In the genomic region with DNA sequence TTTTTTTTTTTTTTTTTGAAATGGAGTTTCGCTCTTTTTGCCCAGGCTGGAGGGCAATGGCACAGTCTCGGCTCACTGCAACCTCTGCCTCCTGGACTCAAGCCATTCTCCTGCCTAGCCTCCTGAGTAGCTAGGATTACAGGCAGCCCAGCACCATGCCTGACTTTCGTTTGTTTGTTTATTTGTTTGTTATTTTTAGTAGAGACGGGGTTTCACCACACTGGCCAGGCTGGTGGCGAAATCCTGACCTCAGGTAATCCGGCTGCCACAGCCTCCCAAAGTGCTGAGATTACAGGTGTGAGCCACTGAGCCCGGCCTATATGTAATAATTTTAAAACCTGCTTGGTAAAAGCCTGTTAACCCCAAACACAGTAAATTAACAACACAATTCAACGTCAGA, we compare ENCODE assay signal across 26 cellular contexts.
A peak's percentile ranks its signal among the peaks of the same experiment; 100 is the strongest.
DNase-seq lines count a peak whose midpoint lies in the region; ATAC-seq and TF ChIP-seq lines count a peak whose summit lies in the region.
"Had no signal": no experiment of that assay in that cellular context is flagged by ENCODE, and none has a peak within 500 bp of the region (broad histone marks: within the 10 kb centered on the region; RNA-seq: fewer than 3 reads in every experiment).

No MANE protein-coding gene starts in this region.

- peaks cover 4% of the 10 kb centered on the region; the same call in 1 of the 2 replicates for H3F3A ChIP-seq in DOHH2 (ENCODE audit: control insufficient read depth, insufficient read depth)

- no peak overlapping the region for H3T11ph ChIP-seq in H9 (ENCODE audit: low read length)

- no peak overlapping the region for H2BK120ac ChIP-seq in H9 (ENCODE audit: low read depth, low read length, poor library complexity, severe bottlenecking)

- H3K9ac ChIP-seq in H9 (ENCODE audit: extremely low read depth, insufficient read length, low read length) (no peak overlapping the region), iPS-20b (ENCODE audit: low read depth, low read length) (peak overlapping the region; percentile 26; the same call in 1 of the 2 replicates)

- TF ChIP-seq CTCF in DOHH2 (IDR thresholded peaks at IDR 0.05; ENCODE audit: low read depth, low read length, poor library complexity, severe bottlenecking), result no peak
- no peak for TF ChIP-seq CTCF in H9 (conservative IDR thresholded peaks at IDR 0.05)
- TF ChIP-seq CTCF in WTC11 (IDR thresholded peaks at IDR 0.05), result no peak

- H3K27ac Mint-ChIP-seq in H9, result peak overlapping the region; percentile 39 to 99 (median 96)
- peak overlapping the region; percentile 95 for H3K27ac Mint-ChIP-seq in WTC11
- H3K27ac Mint-ChIP-seq in naive thymus-derived CD8-positive, alpha-beta T cell, result no peak overlapping the region
- H3K27ac Mint-ChIP-seq: B cell; CD8-positive, alpha-beta T cell had no signal

- CTCF ChIA-PET in WTC11 (lab: Charles Lee), result interaction anchor here (0.7 to 1.8 kb wide), 2 partner anchors 31 to 133 kb away, joined by 3 to 6 read pairs; no protein-coding TSS in a partner anchor

- no peak overlapping the region for H4K5ac ChIP-seq in H9 (ENCODE audit: insufficient read length, low read depth, low read length)

- no peak overlapping the region for H4K91ac ChIP-seq in H9 (ENCODE audit: insufficient read length, low read depth, low read length)

- peaks cover 6% of the 10 kb centered on the region; the same call in 1 of the 2 replicates for H3K27me3 Mint-ChIP-seq in H9 (ENCODE audit: low read depth)
- peaks cover 9% of the 10 kb centered on the region for H3K27me3 Mint-ChIP-seq in WTC11 (ENCODE audit: low read depth)
- H3K27me3 Mint-ChIP-seq in naive thymus-derived CD8-positive, alpha-beta T cell, result peaks cover 2 to 24% (median 5%) of the 10 kb centered on the region in 5 donors

- ATAC-seq in WTC11, result peak; percentile 71
- ATAC-seq in naive thymus-derived CD8-positive, alpha-beta T cell, result no peak
- ATAC-seq: A549; CD8-positive, alpha-beta T cell had no signal

- H3K79me2 ChIP-seq in DOHH2 (ENCODE audit: control insufficient read depth, low read length) (no peaks in the 10 kb centered on the region), H9 (ENCODE audit: insufficient read depth, low read length) (peaks cover 16% of the 10 kb centered on the region; the same call in 1 of the 2 replicates)

- H4K20me1 ChIP-seq in DOHH2 (ENCODE audit: control insufficient read depth, insufficient read depth, low read depth, low read length) (no peaks in the 10 kb centered on the region), H9 (ENCODE audit: control insufficient read depth, insufficient read depth, insufficient read length) (no peaks in the 10 kb centered on the region)

- H3K23ac ChIP-seq in H9 (ENCODE audit: insufficient read length, low read depth, low read length), result no peak overlapping the region

- H3K23me2 ChIP-seq in H9 (ENCODE audit: insufficient read length, low read depth, low read length, poor library complexity, severe bottlenecking), result no peaks in the 10 kb centered on the region

- POLR2A ChIA-PET in WTC11 (lab: Charles Lee), result no interaction called here
- POLR2A ChIA-PET in naive thymus-derived CD8-positive, alpha-beta T cell (lab: Charles Lee), result no interaction called here

- no peak overlapping the region for H3K18ac ChIP-seq in H9 (ENCODE audit: insufficient read length, low read depth, low read length)

- H3K4me2 ChIP-seq in DOHH2 (ENCODE audit: low read length), result peak overlapping the region; percentile 44
- H3K4me2 ChIP-seq in H9 (ENCODE audit: insufficient read depth, insufficient read length, low read length), result peak overlapping the region; percentile 74
- H3K4me2 ChIP-seq: A549 had no signal

- no peak overlapping the region for H2AK5ac ChIP-seq in H9 (ENCODE audit: insufficient read length, low read length)

- H3K9me3 ChIP-seq in DOHH2 (ENCODE audit: control insufficient read depth, insufficient read depth, low read length) (no peaks in the 10 kb centered on the region), H9 (ENCODE audit: control insufficient read depth, low read depth, low read length) (no peaks in the 10 kb centered on the region), iPS-20b (ENCODE audit: insufficient read depth, low read depth, low read length) (no peaks in the 10 kb centered on the region)
- H3K9me3 ChIP-seq: Caco-2, MG63 had no signal

- no CpG with 5 or more reads among the region's 8 CpGs for WGBS in H9 (ENCODE audit: extremely low coverage, insufficient read length, low lambda C conversion rate)

- DNase-seq in H9 (peak; percentile 32), WTC11 (ENCODE audit: low spot score) (peak; percentile 22), UCSD-AML1 (lab: John Stamatoyannopoulos, UW; ENCODE audit: unreplicated experiment) (no peak), hepatic stellate cell (ENCODE audit: low spot score) (no peak)
- DNase-seq in activated CD8-positive, alpha-beta memory T cell treated with anti-CD3 and anti-CD28 coated beads, Interleukin-2, amount 50 U/mL, for 4 hours, result no peak
- DNase-seq in naive thymus-derived CD8-positive, alpha-beta T cell, result no peak
- DNase-seq: Caco-2; CD8-positive, alpha-beta T cell; DND-41; IMR-90; KG1; MG63; NCI-H1105 treated with DMSO at 0.1 percent for 48 hours; NCI-H146; NCI-H1930; NCI-H2107; NCI-H524; NCI-H748 treated with DMSO at 0.1 percent for 48 hours; SIG-M5; SW 1271 had no signal

- no peak overlapping the region for H2BK20ac ChIP-seq in H9 (ENCODE audit: low read depth, low read length, poor library complexity, severe bottlenecking)

- H3K9me2 ChIP-seq in DOHH2 (replicated peaks; ENCODE audit: control insufficient read depth, low read length), result no peaks in the 10 kb centered on the region

- H2BK12ac ChIP-seq in H9 (ENCODE audit: insufficient read length, low read depth, low read length), result peak overlapping the region; percentile 50

- H2BK5ac ChIP-seq in H9 (ENCODE audit: insufficient read length, low read length), result no peak overlapping the region

- H3K4me1 Mint-ChIP-seq in H9, result peaks cover 44 to 53% of the 10 kb centered on the region in 2 experiments
- H3K4me1 Mint-ChIP-seq in WTC11, result peaks cover 31% of the 10 kb centered on the region
- H3K4me1 Mint-ChIP-seq in naive thymus-derived CD8-positive, alpha-beta T cell, result peaks cover 0 to 4% (median 0%) of the 10 kb centered on the region in 4 donors
- H3K4me1 Mint-ChIP-seq: B cell had no signal

- H3K4me3 ChIP-seq in DOHH2 (ENCODE audit: low read length) (peak overlapping the region; percentile 28), iPS-20b (ENCODE audit: low read length) (peak overlapping the region; percentile 88; the same call in 1 of the 2 replicates)
- H3K4me3 ChIP-seq: A549, MG63, SK-N-MC had no signal

- H3K27me3 ChIP-seq in DOHH2 (ENCODE audit: control insufficient read depth, low read length) (no peaks in the 10 kb centered on the region), H9 (ENCODE audit: insufficient read depth, low read length) (no peaks in the 10 kb centered on the region), iPS-20b (ENCODE audit: insufficient read depth, low read length) (no peaks in the 10 kb centered on the region)
- H3K27me3 ChIP-seq: MG63 had no signal

- H3K4me3 Mint-ChIP-seq in H9 (peak overlapping the region; percentile 19 to 60; a peak in 3 of 5 replicates), WTC11 (peak overlapping the region; percentile 55)
- no peak overlapping the region for H3K4me3 Mint-ChIP-seq in naive thymus-derived CD8-positive, alpha-beta T cell
- H3K4me3 Mint-ChIP-seq: B cell; CD8-positive, alpha-beta T cell had no signal

- no peaks in the 10 kb centered on the region for H3K79me1 ChIP-seq in H9 (ENCODE audit: insufficient read depth, low read depth, low read length, poor library complexity, severe bottlenecking)

- H3K9me3 Mint-ChIP-seq in H9 (peaks cover 0 to 22% of the 10 kb centered on the region in 2 experiments; a peak in 4 of 5 replicates), WTC11 (peaks cover 6% of the 10 kb centered on the region)
- H3K9me3 Mint-ChIP-seq in naive thymus-derived CD8-positive, alpha-beta T cell, result peaks cover 3 to 34% (median 17%) of the 10 kb centered on the region in 9 donors

- H3K27ac ChIP-seq in DOHH2 (ENCODE audit: low read depth, low read length) (0 out of 2 replicates have a peak overlapping the region, but pooled peaks have one; percentile 14), H9 (ENCODE audit: insufficient read length, low read depth, low read length) (peak overlapping the region; percentile 85), iPS-20b (ENCODE audit: low read length) (peak overlapping the region; percentile 85)
- H3K27ac ChIP-seq: A549, C4-2B, SK-N-MC had no signal

- no peak overlapping the region for H4K8ac ChIP-seq in H9 (replicated peaks; ENCODE audit: insufficient read length, low read depth, low read length)

- H2BK15ac ChIP-seq in H9 (ENCODE audit: low read depth, low read length), result no peak overlapping the region

- H3K4ac ChIP-seq in H9 (ENCODE audit: low read depth, low read length), result no peak overlapping the region

- H3K4me1 ChIP-seq in DOHH2 (ENCODE audit: control insufficient read depth, low read length) (peaks cover 24% of the 10 kb centered on the region), H9 (ENCODE audit: insufficient read depth, low read length) (peaks cover 1% of the 10 kb centered on the region; the same call in 1 of the 2 replicates), iPS-20b (ENCODE audit: insufficient read depth, low read length) (peaks cover 21% of the 10 kb centered on the region; the same call in 1 of the 2 replicates)
- H3K4me1 ChIP-seq: A549, Caco-2 had no signal

- H3K36me3 Mint-ChIP-seq in H9 (ENCODE audit: insufficient read depth in 1 of 3, low read depth in 3 of 3), result peaks cover 30 to 35% (median 33%) of the 10 kb centered on the region in 3 experiments
- peaks cover 34% of the 10 kb centered on the region for H3K36me3 Mint-ChIP-seq in WTC11
- H3K36me3 Mint-ChIP-seq in naive thymus-derived CD8-positive, alpha-beta T cell, result peaks cover 0 to 12% (median 0%) of the 10 kb centered on the region in 3 donors
- H3K36me3 Mint-ChIP-seq: CD8-positive, alpha-beta T cell had no signal

- no peaks in the 10 kb centered on the region for H3K36me3 ChIP-seq in DOHH2 (ENCODE audit: control insufficient read depth, low read length)
- peaks cover 4% of the 10 kb centered on the region; the same call in 1 of the 2 replicates for H3K36me3 ChIP-seq in iPS-20b (ENCODE audit: insufficient read depth, low read depth, low read length)
- H3K36me3 ChIP-seq: MG63 had no signal

- no peak overlapping the region for H3K56ac ChIP-seq in H9 (ENCODE audit: insufficient read length, low read depth, low read length)

- H3K14ac ChIP-seq in H9 (ENCODE audit: insufficient read depth, low read length), result no peak overlapping the region

- no peak overlapping the region for H2AFZ ChIP-seq in H9 (ENCODE audit: low read length)

TF ChIP-seq in WTC11, 78 proteins besides CTCF, POLR2A, EP300 and RAD21 (continues in another document):
- no peak for TF ChIP-seq FOXK1 (CRISPR knock-in tag; IDR thresholded peaks at IDR 0.05)
- no peak for TF ChIP-seq ZNF396 (CRISPR knock-in tag; IDR thresholded peaks at IDR 0.05; ENCODE audit: borderline replicate concordance)
- no peak for TF ChIP-seq NFATC4 (CRISPR knock-in tag; IDR thresholded peaks at IDR 0.05)
- no peak for TF ChIP-seq GRHL2 (CRISPR knock-in tag; IDR thresholded peaks at IDR 0.05; ENCODE audit: insufficient replicate concordance, severe bottlenecking)

Comparison
In these comparisons a context has a peak if more than half of its experiments do, and no peak if none do; other contexts are left out.
1. H3K27ac ChIP-seq: peak in every context shown above with its lines; median percentile 85 in H9; 85 in iPS-20b; 14 in DOHH2.
2. DNase-seq: peak in H9 (single experiment) and WTC11 (single experiment); none in UCSD-AML1 (single experiment), hepatic stellate cell (single experiment), activated CD8-positive, alpha-beta memory T cell treated with anti-CD3 and anti-CD28 coated beads, Interleukin-2, amount 50 U/mL, for 4 hours (single experiment) and naive thymus-derived CD8-positive, alpha-beta T cell (0 of 10).
3. H3K27ac Mint-ChIP-seq: peak in H9 (3 of 3) and WTC11 (single experiment); none in naive thymus-derived CD8-positive, alpha-beta T cell (0 of 10).
4. H3K4me3 Mint-ChIP-seq: peak in H9 (2 of 2) and WTC11 (single experiment); none in naive thymus-derived CD8-positive, alpha-beta T cell (0 of 10).